In the genomic region with DNA sequence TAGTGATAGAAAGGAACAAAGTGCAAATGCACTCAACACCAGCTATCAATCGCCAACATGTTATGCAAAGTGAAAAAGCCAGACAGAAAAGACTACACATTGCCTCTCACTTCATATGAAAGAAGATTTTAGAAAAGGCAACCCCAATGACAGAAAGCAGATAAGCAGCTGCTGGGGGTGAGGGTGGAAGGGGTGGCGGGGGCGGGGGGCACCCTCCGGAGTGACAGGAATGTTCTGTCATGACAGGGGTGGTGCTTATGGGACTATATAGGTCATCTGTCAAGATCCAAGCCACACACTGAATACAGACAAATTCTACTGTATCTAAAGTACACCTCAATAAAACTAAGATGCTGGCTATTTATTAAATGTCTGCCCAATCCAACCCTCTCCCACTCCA, we compare ENCODE assay signal across 8 cellular contexts. TPM values are rescaled to one million over a fixed set of nuclear protein-coding genes. Genes with fewer than 3 reads are reported as not detected.
DNase-seq lines count a peak whose midpoint lies in the region; FAIRE-seq and TF ChIP-seq lines count a peak whose summit lies in the region.
"Had no signal": no experiment of that assay in that cellular context is flagged by ENCODE, and none has a peak within 500 bp of the region (broad histone marks: within the 10 kb centered on the region; RNA-seq: fewer than 3 reads in every experiment).

No MANE protein-coding gene starts in this region.

- DNase-seq in adipocyte (ENCODE audit: low read depth): no peak
- no peak for DNase-seq in keratinocyte (ENCODE audit: low read depth, low spot score)
- no peak for DNase-seq in stomach
- DNase-seq in cerebellar cortex (ENCODE audit: low spot score): no peak
- DNase-seq in NCI-H2171 treated with DMSO at 0.1 percent for 48 hours (lab: John Stamatoyannopoulos, UW): no peak
- no peak for DNase-seq in EL

- H3K27ac ChIP-seq in keratinocyte (ENCODE audit: control insufficient read depth, insufficient read depth, low read length): peak overlapping the region; percentile 83
- peak overlapping the region in 4 of 5 donors; percentile 68 to 86 (median 74) for H3K27ac ChIP-seq in stomach

- TF ChIP-seq CTCF in Loucy (conservative IDR thresholded peaks at IDR 0.05; ENCODE audit: low read length) (no peak), keratinocyte (optimal IDR thresholded peaks at IDR 0.05 in 1 of 3, IDR thresholded peaks at IDR 0.05 in 1 of 3, conservative IDR thresholded peaks at IDR 0.05 in 1 of 3; ENCODE audit: extremely low read depth in 1 of 3, insufficient read depth in 2 of 3, low read length in 3 of 3) (no peak), stomach (IDR thresholded peaks at IDR 0.05) (no peak)

- H4K20me1 ChIP-seq in Loucy (ENCODE audit: insufficient read depth, low read length, poor library complexity, severe bottlenecking): peaks cover 99% of the 10 kb centered on the region
- H4K20me1 ChIP-seq in keratinocyte (ENCODE audit: control insufficient read depth, extremely low read depth, insufficient read depth, low read length): peaks cover 79% of the 10 kb centered on the region

- dilution Hi-C loops in keratinocyte (cut with MboI; ENCODE audit: extremely low pct_ligation_motif_present, low sequenced_read_pairs): no loop called here

- TF ChIP-seq POLR2A in stomach (IDR thresholded peaks at IDR 0.05): no peak

- peak overlapping the region; percentile 92 for H3K4me3 ChIP-seq in Loucy (ENCODE audit: low read length, poor library complexity, severe bottlenecking)
- peak overlapping the region; percentile 57 for H3K4me3 ChIP-seq in adipocyte (ENCODE audit: low read length)
- peak overlapping the region in 2 of 3 experiments; percentile 46 to 61 for H3K4me3 ChIP-seq in keratinocyte (ENCODE audit: control insufficient read depth in 2 of 3, extremely low read depth in 1 of 3, insufficient read depth in 2 of 3, low read depth in 1 of 3, low read length in 3 of 3)
- H3K4me3 ChIP-seq in stomach: peak overlapping the region in 1 of 4 donors; percentile 14

- H3K27me3 ChIP-seq in Loucy (ENCODE audit: insufficient read depth, low read length, poor library complexity, severe bottlenecking) (no peaks in the 10 kb centered on the region), adipocyte (replicated peaks; ENCODE audit: control insufficient read depth, insufficient read depth, low read length) (no peaks in the 10 kb centered on the region), keratinocyte (ENCODE audit: control insufficient read depth, extremely low read depth, insufficient read depth, low read length) (no peaks in the 10 kb centered on the region), stomach (no peaks in the 10 kb centered on the region)

- peak overlapping the region; percentile 43 for H3K9ac ChIP-seq in Loucy (ENCODE audit: low read depth, low read length, poor library complexity, severe bottlenecking)
- peak overlapping the region; percentile 81 for H3K9ac ChIP-seq in adipocyte (ENCODE audit: low read length)
- peak overlapping the region; percentile 69 for H3K9ac ChIP-seq in keratinocyte (ENCODE audit: control insufficient read depth, extremely low read depth, insufficient read depth, low read length)

- H3K9me1 ChIP-seq in keratinocyte (ENCODE audit: control insufficient read depth, extremely low read depth, insufficient read depth, low read length): peaks cover 27% of the 10 kb centered on the region

- H3K36me3 ChIP-seq in Loucy (ENCODE audit: insufficient read depth, low read length) (peaks cover 63% of the 10 kb centered on the region), adipocyte (ENCODE audit: control insufficient read depth, insufficient read depth, low read length, severe bottlenecking) (peaks cover 51% of the 10 kb centered on the region), keratinocyte (ENCODE audit: control insufficient read depth in 2 of 2, extremely low read depth in 1 of 2, insufficient read depth in 2 of 2, low read length in 2 of 2) (peaks cover 46 to 64% of the 10 kb centered on the region in 2 experiments), stomach (peaks cover 28 to 71% (median 45%) of the 10 kb centered on the region in 4 donors)

- H3K4me2 ChIP-seq in Loucy (ENCODE audit: low read depth, low read length, poor library complexity, severe bottlenecking) (peak overlapping the region; percentile 99), keratinocyte (ENCODE audit: control insufficient read depth, extremely low read depth, insufficient read depth, low read depth, low read length) (peak overlapping the region; percentile 87)

- H3K79me2 ChIP-seq in Loucy (ENCODE audit: insufficient read depth, low read length) (peaks cover 100% of the 10 kb centered on the region), keratinocyte (ENCODE audit: control insufficient read depth, insufficient read depth, low read length) (peaks cover 95% of the 10 kb centered on the region)

- H2AFZ ChIP-seq in Loucy (ENCODE audit: low read length): no peak overlapping the region
- H2AFZ ChIP-seq in keratinocyte (ENCODE audit: control insufficient read depth, low read length): no peak overlapping the region

- intact Hi-C loops in stomach (cut with DNase I; ENCODE audit: low total_unique reads): no loop called here

- TF ChIP-seq EP300 in stomach (IDR thresholded peaks at IDR 0.05): no peak

- H3K4me1 ChIP-seq in Loucy (ENCODE audit: insufficient read depth, low read length, poor library complexity, severe bottlenecking) (peaks cover 77% of the 10 kb centered on the region), adipocyte (ENCODE audit: control insufficient read depth, insufficient read depth, low read length) (peaks cover 78% of the 10 kb centered on the region), keratinocyte (ENCODE audit: control insufficient read depth, extremely low read depth, insufficient read depth, low read length) (peaks cover 80% of the 10 kb centered on the region), stomach (peaks cover 67 to 100% (median 92%) of the 10 kb centered on the region in 4 donors)

- FAIRE-seq in keratinocyte (lab: Jason Lieb, UNC): peak; percentile 29
- FAIRE-seq: endometrium had no signal

- H3K9me3 ChIP-seq in Loucy (ENCODE audit: insufficient read depth, low read depth, low read length) (no peaks in the 10 kb centered on the region), adipocyte (ENCODE audit: control insufficient read depth, low read length) (no peaks in the 10 kb centered on the region), keratinocyte (ENCODE audit: control insufficient read depth, low read depth, low read length) (no peaks in the 10 kb centered on the region), stomach (no peaks in the 10 kb centered on the region)

- 77 to 91% (median 85%) methylated on average over 4 of the region's 4 CpGs for WGBS in stomach, 5 donors

- no peaks in the 10 kb centered on the region for H3F3A ChIP-seq in Loucy (ENCODE audit: low read depth)

- H3K9me2 ChIP-seq in Loucy (replicated peaks; ENCODE audit: low read depth, low read length): no peaks in the 10 kb centered on the region

RNA-seq across cellular contexts. Expression of gene WDR1, which starts 10.7 kb away (rescaled TPM):
- polyA plus RNA-seq in keratinocyte (388 to 423 TPM (median 388 TPM) in 3 replicates), stomach (100 to 1,000 TPM in 2 of 3 donors, 10 to 100 TPM in 1; 91.2 to 145 (median 115) TPM)
- 337 TPM for polyA plus RNA-seq in keratinocyte (2011; ENCODE audit: low read depth)
- 391 and 468 TPM in 2 replicates for polyA plus RNA-seq in keratinocyte (2011; cell fraction: cytosol; rRNA removed)
- 312 and 336 TPM in 2 replicates for polyA plus RNA-seq in keratinocyte (2011; cell fraction: nucleus; rRNA removed)
- polyA plus RNA-seq in keratinocyte (2012; ENCODE audit: low replicate concordance): 204 and 352 TPM in 2 replicates
- 342 to 533 TPM (median 448 TPM) in 3 replicates for polyA minus RNA-seq in keratinocyte
- 411 TPM for polyA minus RNA-seq in keratinocyte (2011; cell fraction: cytosol; rRNA and poly(A)+ RNA removed)
- polyA minus RNA-seq in keratinocyte (2011; cell fraction: nucleus; rRNA and poly(A)+ RNA removed): 185 and 236 TPM in 2 replicates
- 100 to 1,000 TPM in 3 of 5 donors, 10 to 100 TPM in 2; 52.4 to 167 (median 104) TPM for total RNA-seq in stomach
